26 cellular contexts compared by ENCODE assay signal in genomic region chrY:17319916-17320315, GRCh38.
"Had no signal": no experiment of that assay in that cellular context is flagged by ENCODE, and none has a peak within 500 bp of the region (broad histone marks: within the 10 kb centered on the region; RNA-seq: fewer than 3 reads in every experiment).

No MANE protein-coding gene starts in this region.

- H3K27ac ChIP-seq: breast epithelium, esophagus squamous epithelium, lower lobe of right lung, neutrophil, parathyroid adenoma, sigmoid colon, thyroid gland had no signal

- DNase-seq: activated CD4-positive, alpha-beta T cell treated with anti-CD3 and anti-CD28 coated beads, Interleukin-2, amount 10 ng/mL, durations not matched to agents 7 days and 5 days; activated CD8-positive, alpha-beta memory T cell treated with anti-CD3 and anti-CD28 coated beads, Interleukin-2, amount 50 U/mL, for 48 hours; activated effector memory CD4-positive, alpha-beta T cell treated with Interleukin-2 at 50 U/mL for 16 hours; activated naive CD4-positive, alpha-beta T cell treated with anti-CD3 and anti-CD28 coated beads, Interleukin-2, amount 10 ng/mL, durations not matched to agents 7 days and 5 days; activated T-cell treated with anti-CD3 and anti-CD28 coated beads, Interleukin-2, amount 50 U/mL, for 48 hours; cerebellar nuclear complex; cortex of kidney; esophagus squamous epithelium; foreskin fibroblast; glutamatergic neuron; hypothalamus; islet precursor cell; lower lobe of right lung; sigmoid colon; stimulated activated CD8-positive, alpha-beta memory T cell treated with anti-CD3 and anti-CD28 coated beads, Interleukin-4, amount 100 ng/mL, for 48 hours; stimulated activated naive CD4-positive, alpha-beta T cell; T-helper 1 cell; T-helper 9 cell; thyroid gland had no signal

- ATAC-seq: activated CD4-positive, CD25-positive, alpha-beta regulatory T cell treated with anti-CD3 and anti-CD28 coated beads, Interleukin-2, amount 50 U/mL, for 24 hours; lower lobe of right lung; natural killer cell treated with Interleukin-12 subunit alpha and Interleukin-12 subunit beta and Interleukin-15 and Interleukin-18, amount 100 ng/mL, for 72 hours had no signal

- H3K9ac ChIP-seq: parathyroid adenoma had no signal

- H3K27me3 ChIP-seq: breast epithelium, esophagus squamous epithelium, neutrophil, sigmoid colon, thyroid gland had no signal

- H3K79me2 ChIP-seq: parathyroid adenoma had no signal

- H3K4me1 ChIP-seq: breast epithelium, esophagus squamous epithelium, lower lobe of right lung, parathyroid adenoma, sigmoid colon, thyroid gland had no signal

- H2AFZ ChIP-seq: parathyroid adenoma had no signal

- H3K4me3 ChIP-seq: breast epithelium, esophagus squamous epithelium, lower lobe of right lung, sigmoid colon, thyroid gland had no signal

- H3K9me3 ChIP-seq: breast epithelium, esophagus squamous epithelium, lower lobe of right lung, neutrophil, sigmoid colon, thyroid gland had no signal

- FAIRE-seq: astrocyte, endometrium had no signal

- H3K36me3 ChIP-seq: breast epithelium, esophagus squamous epithelium, lower lobe of right lung, neutrophil, sigmoid colon, thyroid gland had no signal
